ENCODE assay signal across 24 cellular contexts in genomic region chr6:22027226-22027725, GRCh38.
DNase-seq lines count a peak whose midpoint lies in the region; TF ChIP-seq lines count a peak whose summit lies in the region.
"Had no signal": no experiment of that assay in that cellular context is flagged by ENCODE, and none has a peak within 500 bp of the region (broad histone marks: within the 10 kb centered on the region; RNA-seq: fewer than 3 reads in every experiment).

No MANE protein-coding gene starts in this region.

- H3K27ac ChIP-seq in H9 (ENCODE audit: insufficient read length, low read depth, low read length) (no peak overlapping the region), endodermal cell (ENCODE audit: low read depth, low read length) (peak overlapping the region; percentile 91), trophoblast cell (ENCODE audit: low read depth, low read length) (peak overlapping the region; percentile 35)
- H3K27ac ChIP-seq: adrenal gland, breast epithelium, coronary artery had no signal

- no peak overlapping the region for H2BK5ac ChIP-seq in H9 (ENCODE audit: insufficient read length, low read length)
- H2BK5ac ChIP-seq in trophoblast cell (ENCODE audit: low read depth, low read length, poor library complexity): no peak overlapping the region

- TF ChIP-seq CTCF in H9 (conservative IDR thresholded peaks at IDR 0.05): no peak
- TF ChIP-seq CTCF in endodermal cell (conservative IDR thresholded peaks at IDR 0.05): no peak

- H4K91ac ChIP-seq in H9 (ENCODE audit: insufficient read length, low read depth, low read length) (no peak overlapping the region), trophoblast cell (ENCODE audit: low read depth, low read length) (peak overlapping the region; percentile 76)

- H2BK12ac ChIP-seq in H9 (ENCODE audit: insufficient read length, low read depth, low read length): no peak overlapping the region
- H2BK12ac ChIP-seq in trophoblast cell (ENCODE audit: low read length): peak overlapping the region; percentile 98

- H2AFZ ChIP-seq in H9 (ENCODE audit: low read length) (no peak overlapping the region), trophoblast cell (ENCODE audit: insufficient read depth, low read length, poor library complexity) (no peak overlapping the region)

- H4K12ac ChIP-seq in trophoblast cell (ENCODE audit: low read depth, low read length): no peak overlapping the region

- H3K18ac ChIP-seq in H9 (ENCODE audit: insufficient read length, low read depth, low read length) (no peak overlapping the region), trophoblast cell (ENCODE audit: low read length) (peak overlapping the region; percentile 81)

- no peak overlapping the region for H3K4ac ChIP-seq in H9 (ENCODE audit: low read depth, low read length)
- H3K4ac ChIP-seq in trophoblast cell (ENCODE audit: low read depth, low read length): peak overlapping the region; percentile 87

- H4K8ac ChIP-seq in H9 (replicated peaks; ENCODE audit: insufficient read length, low read depth, low read length) (no peak overlapping the region), trophoblast cell (ENCODE audit: low read depth, low read length) (peak overlapping the region; percentile 73)

- no peak overlapping the region for H4K5ac ChIP-seq in H9 (ENCODE audit: insufficient read length, low read depth, low read length)

- peak overlapping the region; percentile 63 to 99 (median 98); a peak in 5 of 7 replicates for H3K27ac Mint-ChIP-seq in H9
- peak overlapping the region; percentile 97 for H3K27ac Mint-ChIP-seq in endodermal cell
- H3K27ac Mint-ChIP-seq: IgD-negative memory B cell, natural killer cell had no signal

- H3K27me3 Mint-ChIP-seq in H9 (ENCODE audit: low read depth): no peaks in the 10 kb centered on the region
- no peaks in the 10 kb centered on the region for H3K27me3 Mint-ChIP-seq in endodermal cell (ENCODE audit: insufficient read depth)
- H3K27me3 Mint-ChIP-seq: IgD-negative memory B cell had no signal

- no peak overlapping the region for H3K4me3 Mint-ChIP-seq in H9
- no peak overlapping the region for H3K4me3 Mint-ChIP-seq in endodermal cell
- H3K4me3 Mint-ChIP-seq: IgD-negative memory B cell, natural killer cell had no signal

- H3K4me1 Mint-ChIP-seq in H9 (peaks cover 39 to 48% of the 10 kb centered on the region in 2 experiments), endodermal cell (peaks cover 50% of the 10 kb centered on the region)

- no peak overlapping the region for H2BK120ac ChIP-seq in H9 (ENCODE audit: low read depth, low read length, poor library complexity, severe bottlenecking)
- peak overlapping the region; percentile 76 for H2BK120ac ChIP-seq in trophoblast cell (ENCODE audit: insufficient read depth, low read length, poor library complexity)

- H3K36me3 ChIP-seq in endodermal cell (ENCODE audit: control insufficient read depth, insufficient read depth, low read length): peaks cover 54% of the 10 kb centered on the region
- peaks cover 3 to 4% of the 10 kb centered on the region in 2 experiments for H3K36me3 ChIP-seq in trophoblast cell (ENCODE audit: control insufficient read depth in 1 of 2, insufficient read depth in 2 of 2, low read length in 2 of 2)
- H3K36me3 ChIP-seq: adrenal gland, breast epithelium had no signal

- DNase-seq in H9 (no peak), MV-4-11 (lab: John Stamatoyannopoulos, UW) (peak; percentile 44), endodermal cell (no peak), trophoblast cell (no peak), UCSD-AML1 (lab: John Stamatoyannopoulos, UW; ENCODE audit: unreplicated experiment) (no peak), NCI-H1417 (lab: John Stamatoyannopoulos, UW) (no peak), HUDEP-2 (lab: John Stamatoyannopoulos, UW; ENCODE audit: unreplicated experiment in 76 of 76) (no peak)
- DNase-seq: activated CD4-positive, CD25-positive, alpha-beta regulatory T cell treated with anti-CD3 and anti-CD28 coated beads, Interleukin-2, amount 50 U/mL, for 72 hours; activated gamma-delta T cell treated with Interleukin-2 at 50 U/mL for 16 hours; activated T-cell treated with anti-CD3 and anti-CD28 coated beads, Interleukin-2, amount 50 U/mL, for 1 hour; adrenal gland; DMS53; head of caudate nucleus; MM.1S; natural killer cell; NCI-H1930; NCI-H226; PC-3; posterior cingulate gyrus; Right ventricle myocardium superior; sigmoid colon had no signal

- H3K79me2 ChIP-seq in H9 (ENCODE audit: insufficient read depth, low read length) (no peaks in the 10 kb centered on the region), trophoblast cell (ENCODE audit: control insufficient read depth, insufficient read depth, low read length, poor library complexity) (peaks cover 3% of the 10 kb centered on the region)

- H3K36me3 Mint-ChIP-seq in H9 (ENCODE audit: insufficient read depth in 1 of 3, low read depth in 3 of 3) (peaks cover 4 to 27% (median 9%) of the 10 kb centered on the region in 3 experiments; a peak in 4 of 7 replicates), endodermal cell (ENCODE audit: low read depth) (peaks cover 26% of the 10 kb centered on the region)
- H3K36me3 Mint-ChIP-seq: IgD-negative memory B cell, natural killer cell had no signal

- H3K56ac ChIP-seq in H9 (ENCODE audit: insufficient read length, low read depth, low read length): no peak overlapping the region

- no peak overlapping the region for H3K9ac ChIP-seq in H9 (ENCODE audit: extremely low read depth, insufficient read length, low read length)
- no peak overlapping the region for H3K9ac ChIP-seq in endodermal cell (ENCODE audit: extremely low read depth, low read length, poor library complexity, severe bottlenecking)
- H3K9ac ChIP-seq in trophoblast cell (ENCODE audit: low read length): no peak overlapping the region

- H3K14ac ChIP-seq in H9 (ENCODE audit: insufficient read depth, low read length): no peak overlapping the region
- H3K14ac ChIP-seq in trophoblast cell (ENCODE audit: low read length): peak overlapping the region; percentile 73

- H3K27me3 ChIP-seq in H9 (ENCODE audit: insufficient read depth, low read length) (no peaks in the 10 kb centered on the region), endodermal cell (ENCODE audit: control insufficient read depth, insufficient read depth, low read length, poor library complexity, severe bottlenecking) (no peaks in the 10 kb centered on the region), trophoblast cell (ENCODE audit: insufficient read depth, low read length) (no peaks in the 10 kb centered on the region)
- H3K27me3 ChIP-seq: adrenal gland, breast epithelium, sigmoid colon had no signal

- H3K23ac ChIP-seq in H9 (ENCODE audit: insufficient read length, low read depth, low read length): no peak overlapping the region
- H3K23ac ChIP-seq in trophoblast cell (ENCODE audit: low read length): no peak overlapping the region

- no peak overlapping the region for H3T11ph ChIP-seq in H9 (ENCODE audit: low read length)

- H3K79me1 ChIP-seq in H9 (ENCODE audit: insufficient read depth, low read depth, low read length, poor library complexity, severe bottlenecking): no peaks in the 10 kb centered on the region
- H3K79me1 ChIP-seq in trophoblast cell (ENCODE audit: low read length): peaks cover 21% of the 10 kb centered on the region

- no peaks in the 10 kb centered on the region; the same call in 1 of the 2 replicates for H3K4me1 ChIP-seq in H9 (ENCODE audit: insufficient read depth, low read length)
- peaks cover 27% of the 10 kb centered on the region for H3K4me1 ChIP-seq in endodermal cell (ENCODE audit: control insufficient read depth, insufficient read depth, low read length)
- peaks cover 9% of the 10 kb centered on the region in 2 experiments for H3K4me1 ChIP-seq in trophoblast cell (ENCODE audit: control insufficient read depth in 1 of 2, insufficient read depth in 2 of 2, low read length in 2 of 2)
- H3K4me1 ChIP-seq: breast epithelium had no signal

- H3K9me3 Mint-ChIP-seq in H9 (no peaks in the 10 kb centered on the region; a peak in 1 of 5 replicates), endodermal cell (peaks cover 2% of the 10 kb centered on the region)

- no peak overlapping the region for H2BK20ac ChIP-seq in H9 (ENCODE audit: low read depth, low read length, poor library complexity, severe bottlenecking)

- H3K4me3 ChIP-seq in endodermal cell (ENCODE audit: low read length) (no peak overlapping the region), trophoblast cell (ENCODE audit: low read depth, low read length) (no peak overlapping the region)
- H3K4me3 ChIP-seq: adrenal gland, breast epithelium, coronary artery, sigmoid colon had no signal

- H3K9me3 ChIP-seq in H9 (ENCODE audit: control insufficient read depth, low read depth, low read length): no peaks in the 10 kb centered on the region
- peaks cover 4% of the 10 kb centered on the region for H3K9me3 ChIP-seq in endodermal cell (ENCODE audit: control insufficient read depth, low read length)
- H3K9me3 ChIP-seq in trophoblast cell (ENCODE audit: insufficient read depth, low read depth, low read length): peaks cover 2% of the 10 kb centered on the region
- H3K9me3 ChIP-seq: adrenal gland, breast epithelium, sigmoid colon had no signal

- H2BK15ac ChIP-seq in H9 (ENCODE audit: low read depth, low read length): no peak overlapping the region

- H3K23me2 ChIP-seq in H9 (ENCODE audit: insufficient read length, low read depth, low read length, poor library complexity, severe bottlenecking): no peaks in the 10 kb centered on the region

- no peak overlapping the region for H2AK5ac ChIP-seq in H9 (ENCODE audit: insufficient read length, low read length)
- H2AK5ac ChIP-seq in trophoblast cell (ENCODE audit: low read length): peak overlapping the region; percentile 94

- no CpG with 5 or more reads among the region's 6 CpGs for WGBS in H9 (ENCODE audit: extremely low coverage, insufficient read length, low lambda C conversion rate)
- 83 to 87% methylated on average over 6 of the region's 6 CpGs for WGBS in endodermal cell (ENCODE audit: insufficient coverage in 1 of 2, insufficient read length in 1 of 2), 2 experiments
- WGBS in trophoblast cell (ENCODE audit: extremely low coverage, insufficient coverage, insufficient read length): no CpG with 5 or more reads among the region's 6 CpGs

- no peaks in the 10 kb centered on the region for H4K20me1 ChIP-seq in H9 (ENCODE audit: control insufficient read depth, insufficient read depth, insufficient read length)

- H3K4me2 ChIP-seq in H9 (ENCODE audit: insufficient read depth, insufficient read length, low read length): no peak overlapping the region
- no peak overlapping the region for H3K4me2 ChIP-seq in trophoblast cell (ENCODE audit: low read length)
